ENCODE assay signal across 15 cellular contexts in genomic region chr6:38027685-38028373, GRCh38.
DNase-seq lines count a peak whose midpoint lies in the region; ATAC-seq, FAIRE-seq and TF ChIP-seq lines count a peak whose summit lies in the region.
"Had no signal": no experiment of that assay in that cellular context is flagged by ENCODE, and none has a peak within 500 bp of the region (broad histone marks: within the 10 kb centered on the region; RNA-seq: fewer than 3 reads in every experiment).

No MANE protein-coding gene starts in this region.

- H3K27ac ChIP-seq in A549 = no peak overlapping the region
- H3K27ac ChIP-seq: esophagus squamous epithelium had no signal

- FAIRE-seq in A549 (lab: Jason Lieb, UNC) (no peak), GM18507 (lab: Jason Lieb, UNC) (peak; percentile 38)

- H3K4me1 ChIP-seq in A549 = peaks cover 7% of the 10 kb centered on the region; the same call in 2 of the 3 replicates

- TF ChIP-seq POLR2A in A549 (IDR thresholded peaks at IDR 0.05; ENCODE audit: low read length) = no peak

- ATAC-seq in A549 = no peak
- no peak for ATAC-seq in HG02870 (IDR thresholded peaks at IDR 0.05; ENCODE audit: unreplicated experiment)

- CTCF ChIA-PET in A549 (lab: Yijun Ruan, JAX) = interaction anchor here (0.5 kb wide), 1 partner anchor 13 kb away, joined by 3 read pairs; no protein-coding TSS in a partner anchor

- DNase-seq in A549 (ENCODE audit: low read depth in 1 of 2, low spot score in 1 of 2) = no peak
- no peak for DNase-seq in GM18507 (ENCODE audit: extremely low spot score, insufficient read length, low read depth)
- DNase-seq in astrocyte of the hippocampus (ENCODE audit: low read depth, low spot score) = peak; percentile 23
- DNase-seq in islet precursor cell = peak; percentile 55
- DNase-seq in stimulated activated CD4-positive, alpha-beta T cell treated with anti-CD3 and anti-CD28 coated beads, Interleukin-4, amount 100 ng/mL, for 1 hour = no peak
- DNase-seq in DMS153 treated with DMSO at 0.1 percent for 48 hours (lab: John Stamatoyannopoulos, UW; ENCODE audit: unreplicated experiment) = no peak
- no peak for DNase-seq in stimulated activated CD4-positive, alpha-beta T cell treated with anti-CD3 and anti-CD28 coated beads, Interleukin-4, amount 100 ng/mL, for 24 hours
- DNase-seq: cortex of kidney; DMS53; esophagus squamous epithelium; Kasumi-1; midbrain; posterior cingulate gyrus; stimulated activated CD4-positive, alpha-beta T cell treated with anti-CD3 and anti-CD28 coated beads, Interleukin-1b, Interleukin-23, amount 100 ng/mL, for 48 hours had no signal

- no peak overlapping the region for H3K4me3 ChIP-seq in A549
- H3K4me3 ChIP-seq: esophagus squamous epithelium had no signal

- no peak for TF ChIP-seq RAD21 in A549 (conservative IDR thresholded peaks at IDR 0.05 in 1 of 2, IDR thresholded peaks at IDR 0.05 in 1 of 2)

- POLR2A ChIA-PET in A549 (lab: Yijun Ruan, JAX) = no interaction called here

- no peak for TF ChIP-seq EP300 in A549 (IDR thresholded peaks at IDR 0.05)

- H3K4me2 ChIP-seq in A549 = no peak overlapping the region

- H3K9me3 ChIP-seq in A549 = 0 out of 3 replicates have a peak, but pooled peaks cover 3% of the 10 kb centered on the region

- no peak for TF ChIP-seq CTCF in A549 (IDR thresholded peaks at IDR 0.05)

- 93% methylated on average over 2 of the region's 2 CpGs for WGBS in A549 (ENCODE audit: missing lambda C conversion rate)

TF ChIP-seq in A549, 52 proteins besides CTCF, POLR2A, EP300 and RAD21:
- TF ChIP-seq NFE2L2 (conservative IDR thresholded peaks at IDR 0.05; ENCODE audit: low read length) (no peak), HOXA7 (CRISPR knock-in tag; IDR thresholded peaks at IDR 0.05) (no peak), CEBPB (IDR thresholded peaks at IDR 0.05) (no peak), HDAC2 (IDR thresholded peaks at IDR 0.05) (no peak), FOSB (CRISPR knock-in tag; IDR thresholded peaks at IDR 0.05) (no peak), ZNF302 (CRISPR knock-in tag; IDR thresholded peaks at IDR 0.05) (no peak), MAFK (IDR thresholded peaks at IDR 0.05; ENCODE audit: partially characterized antibody) (peak; percentile 50)
- TF ChIP-seq, protein P1, sequence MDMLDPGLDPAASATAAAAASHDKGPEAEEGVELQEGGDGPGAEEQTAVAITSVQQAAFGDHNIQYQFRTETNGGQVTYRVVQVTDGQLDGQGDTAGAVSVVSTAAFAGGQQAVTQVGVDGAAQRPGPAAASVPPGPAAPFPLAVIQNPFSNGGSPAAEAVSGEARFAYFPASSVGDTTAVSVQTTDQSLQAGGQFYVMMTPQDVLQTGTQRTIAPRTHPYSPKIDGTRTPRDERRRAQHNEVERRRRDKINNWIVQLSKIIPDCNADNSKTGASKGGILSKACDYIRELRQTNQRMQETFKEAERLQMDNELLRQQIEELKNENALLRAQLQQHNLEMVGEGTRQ (IDR thresholded peaks at IDR 0.05) = no peak
TF ChIP-seq in A549: peak in this region for 1.

Comparison
In these comparisons a context has a peak if more than half of its experiments do, and no peak if none do; other contexts are left out.
1. DNase-seq: peak in astrocyte of the hippocampus (single experiment) and islet precursor cell (single experiment); none in A549 (0 of 2), GM18507 (single experiment), stimulated activated CD4-positive, alpha-beta T cell treated with anti-CD3 and anti-CD28 coated beads, Interleukin-4, amount 100 ng/mL, for 1 hour (single experiment), DMS153 treated with DMSO at 0.1 percent for 48 hours (single experiment) and stimulated activated CD4-positive, alpha-beta T cell treated with anti-CD3 and anti-CD28 coated beads, Interleukin-4, amount 100 ng/mL, for 24 hours (single experiment).